ENCODE assay signal across 17 cellular contexts in the genomic region with DNA sequence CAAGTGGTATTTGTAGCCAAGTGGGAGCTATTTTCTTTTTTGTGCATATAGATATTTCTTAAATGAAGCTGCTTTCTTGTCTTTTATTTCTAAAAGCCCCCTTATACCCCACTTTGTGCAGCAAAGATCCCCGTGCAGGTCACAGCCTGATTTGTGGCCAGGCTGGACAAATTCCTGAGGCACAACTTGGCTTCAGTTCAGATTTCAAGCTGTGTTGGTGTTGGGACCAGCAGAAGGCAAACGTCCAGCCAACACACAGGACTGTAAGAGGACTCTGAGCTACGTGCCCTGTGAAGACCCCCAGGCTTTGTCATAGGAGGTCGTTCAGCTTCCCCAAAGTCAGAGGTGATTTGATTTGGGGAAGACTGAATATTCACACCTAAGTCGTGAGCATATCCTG. TPM values are rescaled to one million over a fixed set of nuclear protein-coding genes. Genes with fewer than 3 reads are reported as not detected.
DNase-seq lines count a peak whose midpoint lies in the region; ATAC-seq and TF ChIP-seq lines count a peak whose summit lies in the region.
"Had no signal": no experiment of that assay in that cellular context is flagged by ENCODE, and none has a peak within 500 bp of the region (broad histone marks: within the 10 kb centered on the region; RNA-seq: fewer than 3 reads in every experiment).

No MANE protein-coding gene starts in this region.

- WGBS in smooth muscle cell (ENCODE audit: low lambda C conversion rate), result 84% methylated on average over 5 of the region's 5 CpGs

- no peak overlapping the region for H2AFZ ChIP-seq in smooth muscle cell (ENCODE audit: low read depth)

- no peak overlapping the region for H3K4me3 Mint-ChIP-seq in activated CD8-positive, alpha-beta T cell treated with anti-CD3 and anti-CD28 coated beads, Interleukin-2, amount 10 ng/mL, durations not matched to agents 7 days and 5 days
- no peak overlapping the region for H3K4me3 Mint-ChIP-seq in activated CD8-positive, alpha-beta T cell treated with anti-CD3 and anti-CD28 coated beads for 36 hours
- H3K4me3 Mint-ChIP-seq in activated T-helper 17 cell treated with anti-CD3 and anti-CD28 coated beads, Interleukin-2, amount 50 U/mL, for 72 hours, result no peak overlapping the region
- H3K4me3 Mint-ChIP-seq: memory B cell had no signal

- peak overlapping the region; percentile 45 for H3K27ac ChIP-seq in smooth muscle cell (ENCODE audit: low read depth)
- H3K27ac ChIP-seq: brain microvascular endothelial cell had no signal

- H3K27ac Mint-ChIP-seq in activated CD8-positive, alpha-beta T cell treated with anti-CD3 and anti-CD28 coated beads, Interleukin-2, amount 10 ng/mL, durations not matched to agents 7 days and 5 days, result peak overlapping the region; percentile 49
- H3K27ac Mint-ChIP-seq in activated CD8-positive, alpha-beta T cell treated with anti-CD3 and anti-CD28 coated beads for 36 hours, result no peak overlapping the region
- peak overlapping the region; percentile 40 for H3K27ac Mint-ChIP-seq in activated T-helper 17 cell treated with anti-CD3 and anti-CD28 coated beads, Interleukin-2, amount 50 U/mL, for 72 hours
- H3K27ac Mint-ChIP-seq: memory B cell had no signal

- H3K4me3 ChIP-seq in smooth muscle cell, result no peak overlapping the region

- H3K9me3 ChIP-seq in smooth muscle cell (replicated peaks; ENCODE audit: low read depth), result no peaks in the 10 kb centered on the region

- H3K9ac ChIP-seq in smooth muscle cell (ENCODE audit: low read depth), result no peak overlapping the region

- H3K27me3 ChIP-seq in smooth muscle cell (ENCODE audit: low read depth), result no peaks in the 10 kb centered on the region
- H3K27me3 ChIP-seq: brain microvascular endothelial cell had no signal

- peaks cover 67% of the 10 kb centered on the region for H3K36me3 Mint-ChIP-seq in activated CD8-positive, alpha-beta T cell treated with anti-CD3 and anti-CD28 coated beads, Interleukin-2, amount 10 ng/mL, durations not matched to agents 7 days and 5 days (ENCODE audit: low read depth)
- H3K36me3 Mint-ChIP-seq in activated CD8-positive, alpha-beta T cell treated with anti-CD3 and anti-CD28 coated beads for 36 hours (ENCODE audit: low read depth), result peaks cover 64% of the 10 kb centered on the region
- peaks cover 2% of the 10 kb centered on the region for H3K36me3 Mint-ChIP-seq in activated T-helper 17 cell treated with anti-CD3 and anti-CD28 coated beads, Interleukin-2, amount 50 U/mL, for 72 hours (ENCODE audit: low read depth)
- H3K36me3 Mint-ChIP-seq: memory B cell had no signal

- no peaks in the 10 kb centered on the region for H3K4me1 ChIP-seq in smooth muscle cell (ENCODE audit: low read depth)

- peaks cover 40% of the 10 kb centered on the region for H3K79me2 ChIP-seq in smooth muscle cell (ENCODE audit: low read depth)

- CTCF ChIA-PET in activated CD8-positive, alpha-beta T cell treated with anti-CD3 and anti-CD28 coated beads, Interleukin-2, amount 10 ng/mL, durations not matched to agents 7 days and 5 days (lab: Charles Lee), result interaction anchor here (0.9 to 2.4 kb wide), 6 partner anchors 8 to 711 kb away, joined by 3 to 8 read pairs (median 4); no protein-coding TSS in a partner anchor
- CTCF ChIA-PET in activated CD8-positive, alpha-beta T cell treated with anti-CD3 and anti-CD28 coated beads for 36 hours (lab: Charles Lee), result interaction anchor here (0.5 to 2.0 kb wide), 4 partner anchors 9 to 333 kb away, joined by 3 to 6 read pairs (median 4); no protein-coding TSS in a partner anchor

- intact Hi-C loops in activated CD8-positive, alpha-beta T cell treated with anti-CD3 and anti-CD28 coated beads for 36 hours (cut with micrococcal nuclease), result no loop called here
- intact Hi-C loops in left cardiac atrium (cut with DNase I), result no loop called here

- H4K20me1 ChIP-seq in smooth muscle cell (ENCODE audit: low read depth), result peaks cover 98% of the 10 kb centered on the region

- no peak for ATAC-seq in activated CD8-positive, alpha-beta T cell treated with anti-CD3 and anti-CD28 coated beads, Interleukin-2, amount 10 ng/mL, durations not matched to agents 7 days and 5 days
- ATAC-seq in activated CD8-positive, alpha-beta T cell treated with anti-CD3 and anti-CD28 coated beads for 36 hours, result no peak
- no peak for ATAC-seq in activated T-helper 17 cell treated with anti-CD3 and anti-CD28 coated beads, Interleukin-2, amount 50 U/mL, for 72 hours (replicated peaks)
- peak; percentile 1 to 32 for ATAC-seq in left cardiac atrium

- peaks cover 41% of the 10 kb centered on the region for H3K4me1 Mint-ChIP-seq in activated CD8-positive, alpha-beta T cell treated with anti-CD3 and anti-CD28 coated beads, Interleukin-2, amount 10 ng/mL, durations not matched to agents 7 days and 5 days (ENCODE audit: low read depth)
- H3K4me1 Mint-ChIP-seq in activated CD8-positive, alpha-beta T cell treated with anti-CD3 and anti-CD28 coated beads for 36 hours (ENCODE audit: low read depth), result peaks cover 36% of the 10 kb centered on the region
- peaks cover 8% of the 10 kb centered on the region for H3K4me1 Mint-ChIP-seq in activated T-helper 17 cell treated with anti-CD3 and anti-CD28 coated beads, Interleukin-2, amount 50 U/mL, for 72 hours
- H3K4me1 Mint-ChIP-seq: memory B cell had no signal

- H3F3A ChIP-seq in smooth muscle cell (ENCODE audit: low read depth), result peaks cover 48% of the 10 kb centered on the region

- H3K27me3 Mint-ChIP-seq in activated CD8-positive, alpha-beta T cell treated with anti-CD3 and anti-CD28 coated beads, Interleukin-2, amount 10 ng/mL, durations not matched to agents 7 days and 5 days (ENCODE audit: low read depth), result no peaks in the 10 kb centered on the region
- H3K27me3 Mint-ChIP-seq in activated CD8-positive, alpha-beta T cell treated with anti-CD3 and anti-CD28 coated beads for 36 hours, result no peaks in the 10 kb centered on the region
- no peaks in the 10 kb centered on the region for H3K27me3 Mint-ChIP-seq in activated T-helper 17 cell treated with anti-CD3 and anti-CD28 coated beads, Interleukin-2, amount 50 U/mL, for 72 hours

- POLR2A ChIA-PET in activated CD8-positive, alpha-beta T cell treated with anti-CD3 and anti-CD28 coated beads, Interleukin-2, amount 10 ng/mL, durations not matched to agents 7 days and 5 days (lab: Charles Lee), result interaction anchor here (1.5 to 2.9 kb wide), 2 partner anchors 9 to 22 kb away, joined by 3 to 9 read pairs; partner anchors contain the start of gene FOSL2
- POLR2A ChIA-PET in activated CD8-positive, alpha-beta T cell treated with anti-CD3 and anti-CD28 coated beads for 36 hours (lab: Charles Lee), result interaction anchor here (0.6 to 2.2 kb wide), 4 partner anchors 9 to 34 kb away, joined by 3 to 17 read pairs (median 3); no protein-coding TSS in a partner anchor

- no peak overlapping the region for H3K4me2 ChIP-seq in smooth muscle cell

- no peak for DNase-seq in activated CD8-positive, alpha-beta T cell treated with anti-CD3 and anti-CD28 coated beads, Interleukin-2, amount 10 ng/mL, durations not matched to agents 7 days and 5 days
- no peak for DNase-seq in activated CD8-positive, alpha-beta T cell treated with anti-CD3 and anti-CD28 coated beads for 36 hours
- DNase-seq in left cardiac atrium (no peak), smooth muscle cell (lab: John Stamatoyannopoulos, UW; ENCODE audit: unreplicated experiment) (no peak), globus pallidus (ENCODE audit: low spot score) (no peak), NCI-H2029 treated with DMSO at 0.1 percent for 48 hours (lab: John Stamatoyannopoulos, UW) (no peak), LoVo (ENCODE audit: low spot score) (no peak)
- DNase-seq: activated CD4-positive, alpha-beta T cell treated with anti-CD3 and anti-CD28 coated beads, Interleukin-2, amount 50 U/mL, for 1 hour; activated effector memory CD4-positive, alpha-beta T cell treated with Interleukin-2 at 50 U/mL for 16 hours; brain microvascular endothelial cell; foreskin fibroblast; H9; NCI-H1048; NCI-H2227 treated with DMSO at 0.1 percent for 48 hours; stimulated activated CD4-positive, alpha-beta T cell treated with anti-CD3 and anti-CD28 coated beads, Interleukin-15, amount 100 ng/mL, for 24 hours had no signal

- no peaks in the 10 kb centered on the region for H3K9me3 Mint-ChIP-seq in activated CD8-positive, alpha-beta T cell treated with anti-CD3 and anti-CD28 coated beads, Interleukin-2, amount 10 ng/mL, durations not matched to agents 7 days and 5 days (ENCODE audit: insufficient read depth)
- H3K9me3 Mint-ChIP-seq in activated CD8-positive, alpha-beta T cell treated with anti-CD3 and anti-CD28 coated beads for 36 hours, result no peaks in the 10 kb centered on the region
- H3K9me3 Mint-ChIP-seq in activated T-helper 17 cell treated with anti-CD3 and anti-CD28 coated beads, Interleukin-2, amount 50 U/mL, for 72 hours, result no peaks in the 10 kb centered on the region
- H3K9me3 Mint-ChIP-seq: H9, memory B cell had no signal

- peaks cover 24% of the 10 kb centered on the region for H3K36me3 ChIP-seq in smooth muscle cell (ENCODE audit: low read depth)

- no peak for TF ChIP-seq CTCF in activated CD8-positive, alpha-beta T cell treated with anti-CD3 and anti-CD28 coated beads for 36 hours (IDR thresholded peaks at IDR 0.05)
- TF ChIP-seq CTCF in smooth muscle cell (IDR thresholded peaks at IDR 0.05; ENCODE audit: borderline replicate concordance, insufficient read depth, poor library complexity, severe bottlenecking), result no peak

RNA-seq across cellular contexts. Expression of gene FOSL2, which starts 21.9 kb away (rescaled TPM):
- total RNA-seq in activated CD8-positive, alpha-beta T cell treated with anti-CD3 and anti-CD28 coated beads, Interleukin-2, amount 10 ng/mL, durations not matched to agents 7 days and 5 days, result 10 to 100 TPM; 37.3 to 40.9 TPM
- total RNA-seq in activated CD8-positive, alpha-beta T cell treated with anti-CD3 and anti-CD28 coated beads for 36 hours, result 100 to 1,000 TPM; 114 to 119 TPM
- 100 to 1,000 TPM in 1 of 2 donors, 10 to 100 TPM in 1; 90.9 to 214 TPM for total RNA-seq in activated T-helper 17 cell treated with anti-CD3 and anti-CD28 coated beads, Interleukin-2, amount 50 U/mL, for 72 hours
- total RNA-seq in left cardiac atrium (100 to 1,000 TPM in 1 of 2 donors, 10 to 100 TPM in 1; 66.6 to 140 TPM), smooth muscle cell (106 and 120 TPM in 2 replicates)
- 70.8 and 72.6 TPM in 2 replicates for polyA plus RNA-seq in smooth muscle cell

Comparison
In these comparisons a context has a peak if more than half of its experiments do, and no peak if none do; other contexts are left out.
1. ATAC-seq: peak in left cardiac atrium (2 of 2); none in activated CD8-positive, alpha-beta T cell treated with anti-CD3 and anti-CD28 coated beads, Interleukin-2, amount 10 ng/mL, durations not matched to agents 7 days and 5 days (single experiment), activated CD8-positive, alpha-beta T cell treated with anti-CD3 and anti-CD28 coated beads for 36 hours (single experiment) and activated T-helper 17 cell treated with anti-CD3 and anti-CD28 coated beads, Interleukin-2, amount 50 U/mL, for 72 hours (single experiment).